19 cellular contexts compared by ENCODE assay signal in the genomic region with DNA sequence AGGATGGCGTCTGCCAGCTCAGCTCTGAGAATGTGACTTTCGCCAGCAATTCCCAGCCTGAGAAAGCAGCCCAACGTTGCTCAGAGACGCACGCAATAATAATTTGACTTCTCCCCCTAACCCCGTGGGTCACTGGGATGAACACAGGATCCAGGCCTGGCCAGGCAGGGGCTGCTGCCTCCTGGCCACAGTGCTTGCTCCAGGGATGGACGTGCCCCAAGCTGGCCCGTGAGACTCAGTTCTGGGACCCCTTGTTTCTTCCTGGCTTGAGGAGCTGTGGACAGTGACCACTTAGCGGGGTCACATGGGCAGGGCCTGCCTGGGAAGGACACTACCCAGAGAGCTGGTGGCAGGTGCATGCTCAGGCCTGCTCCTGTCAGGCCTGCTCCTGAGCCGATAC. TPM values are rescaled to one million over a fixed set of nuclear protein-coding genes. Genes with fewer than 3 reads are reported as not detected.
DNase-seq lines count a peak whose midpoint lies in the region; ATAC-seq and TF ChIP-seq lines count a peak whose summit lies in the region.
"Had no signal": no experiment of that assay in that cellular context is flagged by ENCODE, and none has a peak within 500 bp of the region (broad histone marks: within the 10 kb centered on the region; RNA-seq: fewer than 3 reads in every experiment).

No MANE protein-coding gene starts in this region.

- intact Hi-C loops in mammary epithelial cell (cut with micrococcal nuclease) = loop anchor here (1.0 kb wide), 2 partner anchors 41 to 67 kb away; no protein-coding TSS in a partner anchor

- TF ChIP-seq CTCF in WERI-Rb-1 (IDR thresholded peaks at IDR 0.05; ENCODE audit: low read depth, low read length) (no peak), mammary epithelial cell (conservative IDR thresholded peaks at IDR 0.05 in 1 of 2, IDR thresholded peaks at IDR 0.05 in 1 of 2; ENCODE audit: extremely low read depth in 1 of 2, insufficient read depth in 1 of 2, low read depth in 1 of 2, low read length in 2 of 2) (no peak)

- peaks cover 25% of the 10 kb centered on the region for H3K36me3 ChIP-seq in BLaER1
- no peaks in the 10 kb centered on the region for H3K36me3 ChIP-seq in WERI-Rb-1
- H3K36me3 ChIP-seq in neuron (ENCODE audit: insufficient read depth, low read length) = no peaks in the 10 kb centered on the region
- no peaks in the 10 kb centered on the region for H3K36me3 ChIP-seq in mammary epithelial cell (ENCODE audit: insufficient read depth, low read length)

- no peak overlapping the region for H3K9ac ChIP-seq in BLaER1
- no peak overlapping the region for H3K9ac ChIP-seq in mammary epithelial cell (ENCODE audit: insufficient read depth, low read length)
- H3K9ac ChIP-seq: KMS-11 had no signal

- no TSS peak for BruUV-seq in mammary epithelial cell (replicated peaks; lab: Mats Ljungman, UMichigan)

- H2AFZ ChIP-seq in neuron (ENCODE audit: low read depth, low read length) (peak overlapping the region; percentile 12), mammary epithelial cell (ENCODE audit: low read depth, low read length) (no peak overlapping the region)
- H2AFZ ChIP-seq: PC-9 had no signal

- H3K9me3 ChIP-seq in BLaER1 (no peaks in the 10 kb centered on the region), WERI-Rb-1 (ENCODE audit: severe bottlenecking) (no peaks in the 10 kb centered on the region), neuron (ENCODE audit: low read length) (peaks cover 2% of the 10 kb centered on the region), mammary epithelial cell (replicated peaks; ENCODE audit: insufficient read depth, low read length) (no peaks in the 10 kb centered on the region)

- dilution Hi-C loops in mammary epithelial cell (cut with HindIII; ENCODE audit: low sequenced_read_pairs) = no loop called here

- H3K79me2 ChIP-seq in mammary epithelial cell (ENCODE audit: insufficient read depth, low read length) = no peaks in the 10 kb centered on the region

- WGBS in mammary epithelial cell (ENCODE audit: low coverage, missing lambda C conversion rate) = 75% methylated on average over 9 of the region's 10 CpGs

- in situ Hi-C loops in mammary epithelial cell (cut with MboI; ENCODE audit: low sequenced_read_pairs in 2 of 2) = no loop called here

- H3K27ac ChIP-seq in BLaER1 (peak overlapping the region; percentile 50; the same call in 1 of the 2 replicates), WERI-Rb-1 (peak overlapping the region; percentile 63), mammary epithelial cell (ENCODE audit: insufficient read depth, low read depth, low read length) (no peak overlapping the region)
- H3K27ac ChIP-seq: C4-2B, KMS-11, PC-9 had no signal

- ATAC-seq in GM18907 (IDR thresholded peaks at IDR 0.05; ENCODE audit: unreplicated experiment) = no peak

- no peaks in the 10 kb centered on the region for H4K20me1 ChIP-seq in BLaER1
- no peaks in the 10 kb centered on the region for H4K20me1 ChIP-seq in mammary epithelial cell (ENCODE audit: insufficient read depth, low read length)

- peak overlapping the region; percentile 55; the same call in 1 of the 2 replicates for H3K4me2 ChIP-seq in BLaER1
- H3K4me2 ChIP-seq in mammary epithelial cell (ENCODE audit: insufficient read depth, low read depth, low read length) = no peak overlapping the region
- H3K4me2 ChIP-seq: KMS-11, PC-9 had no signal

- no peak for TF ChIP-seq EP300 in Ishikawa (IDR thresholded peaks at IDR 0.05; ENCODE audit: borderline replicate concordance)

- CTCF ChIA-PET in mammary epithelial cell (lab: Charles Lee; ENCODE audit: low non-redundant PET) = interaction anchor here (0.5 to 0.8 kb wide), 4 partner anchors 15 to 97 kb away, joined by 3 to 23 read pairs (median 4); no protein-coding TSS in a partner anchor

- H3K4me3 ChIP-seq in BLaER1 = no peak overlapping the region
- H3K4me3 ChIP-seq in WERI-Rb-1 (ENCODE audit: low read depth, low read length) = no peak overlapping the region
- no peak overlapping the region for H3K4me3 ChIP-seq in neuron (ENCODE audit: low read length)
- H3K4me3 ChIP-seq in mammary epithelial cell (replicated peaks in 1 of 3; ENCODE audit: insufficient read depth in 1 of 3, low read depth in 2 of 3, low read length in 3 of 3) = no peak overlapping the region
- H3K4me3 ChIP-seq: GM12878, PC-9 had no signal

- TF ChIP-seq RAD21 in Ishikawa (IDR thresholded peaks at IDR 0.05; ENCODE audit: low read depth) = no peak

- no peaks in the 10 kb centered on the region for H3K27me3 ChIP-seq in BLaER1
- no peaks in the 10 kb centered on the region for H3K27me3 ChIP-seq in WERI-Rb-1 (ENCODE audit: insufficient read depth, low read depth, severe bottlenecking)
- no peaks in the 10 kb centered on the region for H3K27me3 ChIP-seq in neuron (ENCODE audit: insufficient read depth, low read length)
- H3K27me3 ChIP-seq in mammary epithelial cell (ENCODE audit: insufficient read depth, low read length) = no peaks in the 10 kb centered on the region

- DNase-seq in WERI-Rb-1 (no peak), NCI-H2107 treated with DMSO at 0.1 percent for 48 hours (lab: John Stamatoyannopoulos, UW; ENCODE audit: unreplicated experiment) (no peak), mammary epithelial cell (no peak)
- DNase-seq: DMS79, GDM1, NCI-H1092, NCI-H1436, NCI-H187, NCI-H2081 treated with DMSO at 0.1 percent for 48 hours, NCI-H748 treated with DMSO at 0.1 percent for 48 hours had no signal

- H3K4me1 ChIP-seq in BLaER1 (peaks cover 61% of the 10 kb centered on the region), neuron (ENCODE audit: insufficient read depth, low read length) (peaks cover 30% of the 10 kb centered on the region), mammary epithelial cell (ENCODE audit: insufficient read depth, low read length) (peaks cover 36% of the 10 kb centered on the region)

TF ChIP-seq in Ishikawa, 13 proteins besides CTCF, POLR2A, EP300 and RAD21:
- TF ChIP-seq, protein P1, sequence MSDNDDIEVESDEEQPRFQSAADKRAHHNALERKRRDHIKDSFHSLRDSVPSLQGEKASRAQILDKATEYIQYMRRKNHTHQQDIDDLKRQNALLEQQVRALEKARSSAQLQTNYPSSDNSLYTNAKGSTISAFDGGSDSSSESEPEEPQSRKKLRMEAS (IDR thresholded peaks at IDR 0.05) = 0 out of 2 replicates have a peak, but pooled peaks have one; percentile 3
- TF ChIP-seq, protein P2, sequence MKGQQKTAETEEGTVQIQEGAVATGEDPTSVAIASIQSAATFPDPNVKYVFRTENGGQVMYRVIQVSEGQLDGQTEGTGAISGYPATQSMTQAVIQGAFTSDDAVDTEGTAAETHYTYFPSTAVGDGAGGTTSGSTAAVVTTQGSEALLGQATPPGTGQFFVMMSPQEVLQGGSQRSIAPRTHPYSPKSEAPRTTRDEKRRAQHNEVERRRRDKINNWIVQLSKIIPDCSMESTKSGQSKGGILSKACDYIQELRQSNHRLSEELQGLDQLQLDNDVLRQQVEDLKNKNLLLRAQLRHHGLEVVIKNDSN (IDR thresholded peaks at IDR 0.05) = 0 out of 2 replicates have a peak, but pooled peaks have one; percentile 24
- TF ChIP-seq, protein P3, sequence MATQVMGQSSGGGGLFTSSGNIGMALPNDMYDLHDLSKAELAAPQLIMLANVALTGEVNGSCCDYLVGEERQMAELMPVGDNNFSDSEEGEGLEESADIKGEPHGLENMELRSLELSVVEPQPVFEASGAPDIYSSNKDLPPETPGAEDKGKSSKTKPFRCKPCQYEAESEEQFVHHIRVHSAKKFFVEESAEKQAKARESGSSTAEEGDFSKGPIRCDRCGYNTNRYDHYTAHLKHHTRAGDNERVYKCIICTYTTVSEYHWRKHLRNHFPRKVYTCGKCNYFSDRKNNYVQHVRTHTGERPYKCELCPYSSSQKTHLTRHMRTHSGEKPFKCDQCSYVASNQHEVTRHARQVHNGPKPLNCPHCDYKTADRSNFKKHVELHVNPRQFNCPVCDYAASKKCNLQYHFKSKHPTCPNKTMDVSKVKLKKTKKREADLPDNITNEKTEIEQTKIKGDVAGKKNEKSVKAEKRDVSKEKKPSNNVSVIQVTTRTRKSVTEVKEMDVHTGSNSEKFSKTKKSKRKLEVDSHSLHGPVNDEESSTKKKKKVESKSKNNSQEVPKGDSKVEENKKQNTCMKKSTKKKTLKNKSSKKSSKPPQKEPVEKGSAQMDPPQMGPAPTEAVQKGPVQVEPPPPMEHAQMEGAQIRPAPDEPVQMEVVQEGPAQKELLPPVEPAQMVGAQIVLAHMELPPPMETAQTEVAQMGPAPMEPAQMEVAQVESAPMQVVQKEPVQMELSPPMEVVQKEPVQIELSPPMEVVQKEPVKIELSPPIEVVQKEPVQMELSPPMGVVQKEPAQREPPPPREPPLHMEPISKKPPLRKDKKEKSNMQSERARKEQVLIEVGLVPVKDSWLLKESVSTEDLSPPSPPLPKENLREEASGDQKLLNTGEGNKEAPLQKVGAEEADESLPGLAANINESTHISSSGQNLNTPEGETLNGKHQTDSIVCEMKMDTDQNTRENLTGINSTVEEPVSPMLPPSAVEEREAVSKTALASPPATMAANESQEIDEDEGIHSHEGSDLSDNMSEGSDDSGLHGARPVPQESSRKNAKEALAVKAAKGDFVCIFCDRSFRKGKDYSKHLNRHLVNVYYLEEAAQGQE (IDR thresholded peaks at IDR 0.05; ENCODE audit: low read depth) = no peak

RNA-seq across cellular contexts. Expression of a gene that starts 13.5 kb away (rescaled TPM):
- not detected for total RNA-seq in mammary epithelial cell
- polyA plus RNA-seq in mammary epithelial cell = not detected
- not detected for polyA minus RNA-seq in mammary epithelial cell
- total RNA-seq: CD8-positive, alpha-beta T cell; GM12878; PC-9 had no signal
- polyA plus RNA-seq: GM12878 had no signal

RNA-seq across cellular contexts. Expression of a gene that starts 24.3 kb away (rescaled TPM):
- total RNA-seq in mammary epithelial cell = 1 to 10 TPM in 1 of 2 donors, not detected in 1; 2.1 TPM
- 1.2 TPM for polyA plus RNA-seq in mammary epithelial cell
- 18.1 TPM for polyA minus RNA-seq in mammary epithelial cell

RNA-seq across cellular contexts. Expression of a gene that starts 39.4 kb away (rescaled TPM):
- 1,000 to 10,000 TPM; 1,876 to 2,450 TPM for total RNA-seq in mammary epithelial cell
- polyA plus RNA-seq in mammary epithelial cell = 2,937 TPM
- 730 TPM for polyA minus RNA-seq in mammary epithelial cell

RNA-seq across cellular contexts. Expression of a gene that starts 57.6 kb away (rescaled TPM):
- 100 to 1,000 TPM in 1 of 2 donors, 10 to 100 TPM in 1; 99.1 to 104 TPM for total RNA-seq in mammary epithelial cell
- polyA plus RNA-seq in mammary epithelial cell = 94.9 TPM
- 53.5 TPM for polyA minus RNA-seq in mammary epithelial cell

RNA-seq across cellular contexts. Expression of a gene that starts 57.7 kb away (rescaled TPM):
- 10 to 100 TPM in 1 of 2 donors, 1 to 10 TPM in 1; 2.2 to 11.2 TPM for total RNA-seq in mammary epithelial cell
- 6.4 TPM for polyA plus RNA-seq in mammary epithelial cell
- 3.5 TPM for polyA minus RNA-seq in mammary epithelial cell
